In genomic region chrX:145848451-145848850, GRCh38 we compare ENCODE assay signal across 25 cellular contexts. TPM values are rescaled to one million over a fixed set of nuclear protein-coding genes. Genes with fewer than 3 reads are reported as not detected.
"Had no signal": no experiment of that assay in that cellular context is flagged by ENCODE, and none has a peak within 500 bp of the region (broad histone marks: within the 10 kb centered on the region; RNA-seq: fewer than 3 reads in every experiment).

No MANE protein-coding gene starts in this region.

- H3K4me3 ChIP-seq: cardiac muscle cell, pancreas, psoas muscle, suprapubic skin had no signal

- H3K36me3 ChIP-seq: cardiac muscle cell, pancreas, suprapubic skin had no signal

- H3K4me1 Mint-ChIP-seq: activated CD4-positive, alpha-beta memory T cell treated with anti-CD3 and anti-CD28 coated beads, Interleukin-2, amount 10 ng/mL, durations not matched to agents 7 days and 5 days; activated CD4-positive, alpha-beta T cell treated with anti-CD3 and anti-CD28 coated beads, Interleukin-2, amount 10 ng/mL, durations not matched to agents 24 days and 14 days; activated naive CD8-positive, alpha-beta T cell treated with anti-CD3 and anti-CD28 coated beads, Interleukin-2, amount 10 ng/mL, durations not matched to agents 7 days and 5 days had no signal

- H3K4me3 Mint-ChIP-seq: activated CD4-positive, alpha-beta memory T cell treated with anti-CD3 and anti-CD28 coated beads, Interleukin-2, amount 10 ng/mL, durations not matched to agents 7 days and 5 days; activated CD4-positive, alpha-beta T cell treated with anti-CD3 and anti-CD28 coated beads, Interleukin-2, amount 10 ng/mL, durations not matched to agents 24 days and 14 days; activated naive CD4-positive, alpha-beta T cell treated with anti-CD3 and anti-CD28 coated beads for 36 hours; activated naive CD8-positive, alpha-beta T cell treated with anti-CD3 and anti-CD28 coated beads, Interleukin-2, amount 10 ng/mL, durations not matched to agents 7 days and 5 days; activated T-cell treated with anti-CD3 and anti-CD28 coated beads, Interleukin-2, amount 50 U/mL, for 72 hours; nephron progenitor cell; stimulated activated naive CD8-positive, alpha-beta T cell treated with anti-CD3 and anti-CD28 coated beads, Interleukin-15, Interleukin-2, amounts not matched to agents 100 ng/mL and 50 ng/mL, for 24 hours; type B pancreatic cell had no signal

- H3K27me3 Mint-ChIP-seq: activated CD4-positive, alpha-beta memory T cell treated with anti-CD3 and anti-CD28 coated beads, Interleukin-2, amount 10 ng/mL, durations not matched to agents 7 days and 5 days; activated CD4-positive, alpha-beta T cell treated with anti-CD3 and anti-CD28 coated beads, Interleukin-2, amount 10 ng/mL, durations not matched to agents 24 days and 14 days; activated naive CD8-positive, alpha-beta T cell treated with anti-CD3 and anti-CD28 coated beads, Interleukin-2, amount 10 ng/mL, durations not matched to agents 7 days and 5 days; stimulated activated naive CD8-positive, alpha-beta T cell treated with anti-CD3 and anti-CD28 coated beads, Interleukin-15, Interleukin-2, amounts not matched to agents 100 ng/mL and 50 ng/mL, for 24 hours; type B pancreatic cell had no signal

- DNase-seq: activated CD4-positive, alpha-beta memory T cell treated with anti-CD3 and anti-CD28 coated beads, Interleukin-2, amount 10 ng/mL, durations not matched to agents 7 days and 5 days; activated CD4-positive, alpha-beta T cell treated with anti-CD3 and anti-CD28 coated beads, Interleukin-2, amount 10 ng/mL, durations not matched to agents 24 days and 14 days; activated effector memory CD4-positive, alpha-beta T cell treated with Interleukin-2 at 50 U/mL for 16 hours; activated naive CD4-positive, alpha-beta T cell treated with anti-CD3 and anti-CD28 coated beads for 36 hours; activated naive CD8-positive, alpha-beta T cell treated with anti-CD3 and anti-CD28 coated beads, Interleukin-2, amount 10 ng/mL, durations not matched to agents 7 days and 5 days; activated T-cell treated with anti-CD3 and anti-CD28 coated beads, Interleukin-2, amount 50 U/mL, for 72 hours; effector memory CD4-positive, alpha-beta T cell; foreskin keratinocyte; left ventricle myocardium superior; mammary epithelial cell; nephron progenitor cell; psoas muscle; right cardiac atrium; stimulated activated CD4-positive, alpha-beta T cell treated with anti-CD3 and anti-CD28 coated beads, Interleukin-12 subunit alpha, Interleukin-12 subunit beta, amount 100 ng/mL, for 4 hours had no signal

- H3K27ac Mint-ChIP-seq: activated CD4-positive, alpha-beta memory T cell treated with anti-CD3 and anti-CD28 coated beads, Interleukin-2, amount 10 ng/mL, durations not matched to agents 7 days and 5 days; activated CD4-positive, alpha-beta T cell treated with anti-CD3 and anti-CD28 coated beads, Interleukin-2, amount 10 ng/mL, durations not matched to agents 24 days and 14 days; activated naive CD4-positive, alpha-beta T cell treated with anti-CD3 and anti-CD28 coated beads for 36 hours; activated naive CD8-positive, alpha-beta T cell treated with anti-CD3 and anti-CD28 coated beads, Interleukin-2, amount 10 ng/mL, durations not matched to agents 7 days and 5 days; activated T-cell treated with anti-CD3 and anti-CD28 coated beads, Interleukin-2, amount 50 U/mL, for 72 hours; nephron progenitor cell; stimulated activated naive CD8-positive, alpha-beta T cell treated with anti-CD3 and anti-CD28 coated beads, Interleukin-15, Interleukin-2, amounts not matched to agents 100 ng/mL and 50 ng/mL, for 24 hours; type B pancreatic cell had no signal

- H3K27ac ChIP-seq: cardiac muscle cell, foreskin keratinocyte, pancreas, psoas muscle, suprapubic skin, VCaP had no signal

- H3K9me3 Mint-ChIP-seq: activated CD4-positive, alpha-beta memory T cell treated with anti-CD3 and anti-CD28 coated beads, Interleukin-2, amount 10 ng/mL, durations not matched to agents 7 days and 5 days; activated CD4-positive, alpha-beta T cell treated with anti-CD3 and anti-CD28 coated beads, Interleukin-2, amount 10 ng/mL, durations not matched to agents 24 days and 14 days; activated naive CD4-positive, alpha-beta T cell treated with anti-CD3 and anti-CD28 coated beads for 36 hours; activated naive CD8-positive, alpha-beta T cell treated with anti-CD3 and anti-CD28 coated beads, Interleukin-2, amount 10 ng/mL, durations not matched to agents 7 days and 5 days; activated T-cell treated with anti-CD3 and anti-CD28 coated beads, Interleukin-2, amount 50 U/mL, for 72 hours; stimulated activated naive CD8-positive, alpha-beta T cell treated with anti-CD3 and anti-CD28 coated beads, Interleukin-15, Interleukin-2, amounts not matched to agents 100 ng/mL and 50 ng/mL, for 24 hours; type B pancreatic cell had no signal

- H3K9me3 ChIP-seq: pancreas, psoas muscle, suprapubic skin had no signal

- H3K27me3 ChIP-seq: cardiac muscle cell, foreskin keratinocyte, pancreas, suprapubic skin had no signal

- ATAC-seq: activated CD4-positive, CD25-positive, alpha-beta regulatory T cell treated with anti-CD3 and anti-CD28 coated beads, Interleukin-2, amount 50 U/mL, for 24 hours; activated T-cell treated with anti-CD3 and anti-CD28 coated beads, Interleukin-2, amount 50 U/mL, for 72 hours; foreskin keratinocyte; left ventricle myocardium superior; psoas muscle; right cardiac atrium had no signal

- H3K36me3 Mint-ChIP-seq: activated naive CD8-positive, alpha-beta T cell treated with anti-CD3 and anti-CD28 coated beads, Interleukin-2, amount 10 ng/mL, durations not matched to agents 7 days and 5 days; type B pancreatic cell had no signal

- H3K4me1 ChIP-seq: foreskin keratinocyte, pancreas, psoas muscle, suprapubic skin had no signal

RNA-seq across cellular contexts. Expression of gene SLITRK2, which starts 30.8 kb away (rescaled TPM):
- total RNA-seq: activated CD4-positive, alpha-beta memory T cell treated with anti-CD3 and anti-CD28 coated beads, Interleukin-2, amount 10 ng/mL, durations not matched to agents 7 days and 5 days; activated CD4-positive, alpha-beta T cell treated with anti-CD3 and anti-CD28 coated beads, Interleukin-2, amount 10 ng/mL, durations not matched to agents 24 days and 14 days; activated naive CD4-positive, alpha-beta T cell treated with anti-CD3 and anti-CD28 coated beads for 36 hours; activated naive CD8-positive, alpha-beta T cell treated with anti-CD3 and anti-CD28 coated beads, Interleukin-2, amount 10 ng/mL, durations not matched to agents 7 days and 5 days; activated T-cell treated with anti-CD3 and anti-CD28 coated beads, Interleukin-2, amount 50 U/mL, for 72 hours; chondrocyte; foreskin keratinocyte; mononuclear cell; myocyte; T-helper 2 cell treated with Interferon-gamma antibody and Interleukin-4, amounts not matched to agents 100 ng/mL and 5 ng/mL, for 36 hours had no signal
- polyA plus RNA-seq: cardiac muscle cell, foreskin keratinocyte, mammary epithelial cell had no signal
